Comparison of ENCODE assay signal across 29 cellular contexts in the genomic region with DNA sequence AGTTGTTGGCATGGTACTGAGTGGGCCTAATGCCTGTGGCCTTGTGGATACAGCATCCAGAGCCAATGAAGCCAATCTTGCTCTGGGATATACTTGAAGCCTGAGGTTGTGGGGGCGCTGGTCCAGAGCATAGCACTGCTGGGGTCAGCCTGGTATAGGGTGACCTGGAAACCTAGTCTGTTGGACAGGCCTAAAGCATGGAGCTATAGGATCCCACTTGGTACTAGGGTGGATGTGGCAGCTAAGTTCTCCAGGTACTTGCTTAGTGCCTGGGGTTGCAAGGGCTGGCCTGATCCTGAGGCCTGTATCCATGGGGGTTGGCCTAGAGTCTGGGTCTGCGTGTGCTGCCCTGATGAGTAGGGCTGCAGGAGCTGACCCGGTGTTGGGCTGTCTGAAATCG.
"Had no signal": no experiment of that assay in that cellular context is flagged by ENCODE, and none has a peak within 500 bp of the region (broad histone marks: within the 10 kb centered on the region; RNA-seq: fewer than 3 reads in every experiment).

No MANE protein-coding gene starts in this region.

- H3K4me3 Mint-ChIP-seq: immature natural killer cell; mesothelial cell of epicardium; naive thymus-derived CD8-positive, alpha-beta T cell; nephron; neural crest cell had no signal

- H3K27ac ChIP-seq: left lung, lower lobe of right lung, pancreas, prostate gland, sigmoid colon, stomach, testis, thyroid gland, transverse colon, upper lobe of left lung had no signal

- H3K9me3 ChIP-seq: pancreas, prostate gland, testis, thyroid gland, transverse colon had no signal

- H3K27me3 Mint-ChIP-seq: naive thymus-derived CD8-positive, alpha-beta T cell had no signal

- H3K4me1 Mint-ChIP-seq: immature natural killer cell; mesothelial cell of epicardium; naive thymus-derived CD8-positive, alpha-beta T cell; nephron; neural crest cell had no signal

- H3K27me3 ChIP-seq: left lung, pancreas, sigmoid colon, stomach, testis, thyroid gland, transverse colon, upper lobe of left lung had no signal

- ATAC-seq: left colon; left lung; naive thymus-derived CD8-positive, alpha-beta T cell; pancreas; right cardiac atrium had no signal

- H3K27ac Mint-ChIP-seq: immature natural killer cell; mesothelial cell of epicardium; naive thymus-derived CD8-positive, alpha-beta T cell; nephron had no signal

- H3K36me3 ChIP-seq: left lung, lower lobe of right lung, pancreas, prostate gland, sigmoid colon, stomach, thyroid gland, transverse colon, upper lobe of left lung had no signal

- H3K4me3 ChIP-seq: left lung, lower lobe of right lung, pancreas, prostate gland, sigmoid colon, stomach, testis, thyroid gland, transverse colon, upper lobe of left lung had no signal

- DNase-seq: head of caudate nucleus; hippocampal formation; immature natural killer cell; left colon; lower lobe of right lung; mammary epithelial cell; mesendoderm; naive thymus-derived CD8-positive, alpha-beta T cell; nucleus accumbens; pancreas; retina; right cardiac atrium; small intestine; stimulated activated CD4-positive, alpha-beta T cell treated with anti-CD3 and anti-CD28 coated beads, Interleukin-1b, Interleukin-23, amount 100 ng/mL, for 48 hours; stimulated activated CD4-positive, alpha-beta T cell treated with anti-CD3 and anti-CD28 coated beads, Interleukin-2, amount 100 ng/mL, for 48 hours; stimulated activated CD4-positive, alpha-beta T cell treated with anti-CD3 and anti-CD28 coated beads, Interleukin-4, amount 100 ng/mL, for 4 hours; stimulated activated CD8-positive, alpha-beta memory T cell treated with anti-CD3 and anti-CD28 coated beads, Interleukin-4, amount 100 ng/mL, for 48 hours; stimulated activated naive CD4-positive, alpha-beta T cell; stomach; testis; thyroid gland; transverse colon; upper lobe of left lung had no signal

- H3K4me1 ChIP-seq: left lung, lower lobe of right lung, pancreas, prostate gland, sigmoid colon, stomach, testis, transverse colon, upper lobe of left lung had no signal
